26 cellular contexts compared by ENCODE assay signal in genomic region chr19:51919606-51920005, GRCh38.
"Had no signal": no experiment of that assay in that cellular context is flagged by ENCODE, and none has a peak within 500 bp of the region (broad histone marks: within the 10 kb centered on the region; RNA-seq: fewer than 3 reads in every experiment).

No MANE protein-coding gene starts in this region.

- H3K27ac ChIP-seq: neutrophil, pancreas, psoas muscle, right lobe of liver, sigmoid colon, skin epidermis, spleen, tibial artery, transverse colon, upper lobe of left lung, vagina had no signal

- H3K4me2 ChIP-seq: smooth muscle cell had no signal

- H3K4me3 Mint-ChIP-seq: naive thymus-derived CD4-positive, alpha-beta T cell; natural killer cell; nephron; stimulated activated memory B cell treated with anti-CD40 and anti-IgM and Interleukin-4, amounts not matched to agents 10 μg/mL and 1 μg/mL and 100 μg/mL, for 72 hours; stimulated activated naive CD8-positive, alpha-beta T cell treated with anti-CD3 and anti-CD28 coated beads, Interleukin-15, amount 100 ng/mL, for 72 hours had no signal

- H3K27ac Mint-ChIP-seq: naive thymus-derived CD4-positive, alpha-beta T cell; natural killer cell; nephron; stimulated activated memory B cell treated with anti-CD40 and anti-IgM and Interleukin-4, amounts not matched to agents 10 μg/mL and 1 μg/mL and 100 μg/mL, for 72 hours had no signal

- DNase-seq: naive thymus-derived CD4-positive, alpha-beta T cell; natural killer cell; nucleus accumbens; pancreas; psoas muscle; right cardiac atrium; right lobe of liver; sigmoid colon; spleen; stimulated activated CD4-positive, alpha-beta T cell treated with anti-CD3 and anti-CD28 coated beads, Interleukin-12 subunit alpha, Interleukin-12 subunit beta, amount 100 ng/mL, for 4 hours; stimulated activated CD4-positive, alpha-beta T cell treated with anti-CD3 and anti-CD28 coated beads, Interleukin-1b, Interleukin-23, amount 100 ng/mL, for 48 hours; stimulated activated CD4-positive, alpha-beta T cell treated with anti-CD3 and anti-CD28 coated beads, Interleukin-4, amount 100 ng/mL, for 1 hour; stimulated activated CD4-positive, alpha-beta T cell treated with anti-CD3 and anti-CD28 coated beads, Interleukin-4, amount 100 ng/mL, for 4 hours; stimulated activated CD8-positive, alpha-beta memory T cell treated with anti-CD3 and anti-CD28 coated beads, Interleukin-4, amount 100 ng/mL, for 48 hours; stimulated activated naive CD4-positive, alpha-beta T cell; stimulated activated naive CD8-positive, alpha-beta T cell treated with anti-CD3 and anti-CD28 coated beads, Interleukin-15, amount 100 ng/mL, for 72 hours; stimulated activated naive CD8-positive, alpha-beta T cell treated with anti-CD3 and anti-CD28 coated beads, Interleukin-15, Interleukin-2, amounts not matched to agents 100 U/mL and 50 U/mL, for 24 hours; tibial artery; transverse colon; upper lobe of left lung had no signal

- H3K4me1 ChIP-seq: pancreas, psoas muscle, right lobe of liver, sigmoid colon, spleen, tibial artery, transverse colon, upper lobe of left lung, vagina had no signal

- H3K4me3 ChIP-seq: pancreas, psoas muscle, right lobe of liver, sigmoid colon, skin epidermis, smooth muscle cell, spleen, tibial artery, transverse colon, upper lobe of left lung, vagina had no signal

- H3K27me3 ChIP-seq: neutrophil, pancreas, right lobe of liver, sigmoid colon, spleen, tibial artery, transverse colon, upper lobe of left lung, vagina had no signal

- H3K4me1 Mint-ChIP-seq: naive thymus-derived CD4-positive, alpha-beta T cell; natural killer cell; nephron; stimulated activated naive CD8-positive, alpha-beta T cell treated with anti-CD3 and anti-CD28 coated beads, Interleukin-15, amount 100 ng/mL, for 72 hours had no signal

- H3K36me3 ChIP-seq: neutrophil, pancreas, right lobe of liver, sigmoid colon, spleen, transverse colon, upper lobe of left lung, vagina had no signal

- H3K9me3 ChIP-seq: pancreas had no signal

- H3K27me3 Mint-ChIP-seq: stimulated activated memory B cell treated with anti-CD40 and anti-IgM and Interleukin-4, amounts not matched to agents 10 μg/mL and 1 μg/mL and 100 μg/mL, for 72 hours; stimulated activated naive CD8-positive, alpha-beta T cell treated with anti-CD3 and anti-CD28 coated beads, Interleukin-15, amount 100 ng/mL, for 72 hours had no signal
